8 cellular contexts compared by ENCODE assay signal in genomic region chr17:27457731-27458523, GRCh38. TPM values are rescaled to one million over a fixed set of nuclear protein-coding genes. Genes with fewer than 3 reads are reported as not detected.
DNase-seq lines count a peak whose midpoint lies in the region; ATAC-seq and TF ChIP-seq lines count a peak whose summit lies in the region.

No MANE protein-coding gene starts in this region.

- ATAC-seq in GM21360 (IDR thresholded peaks at IDR 0.05; ENCODE audit: unreplicated experiment) (no peak), GM18868 (IDR thresholded peaks at IDR 0.05; ENCODE audit: unreplicated experiment) (no peak)

- DNase-seq in AG20443 (ENCODE audit: low spot score) (peak; percentile 43), SJCRH30 (peak in 1 of 2 experiments; percentile 57), fibroblast of lung (ENCODE audit: low read depth in 2 of 2) (peak in 1 of 2 donors; percentile 62), NCI-H2081 treated with DMSO at 0.1 percent for 48 hours (lab: John Stamatoyannopoulos, UW) (no peak)

- peak; percentile 63 for TF ChIP-seq POLR2A in GM15510 (IDR thresholded peaks at IDR 0.05; ENCODE audit: borderline replicate concordance, extremely low read depth, insufficient read length)

- H3K27ac ChIP-seq in SJCRH30 (no peak overlapping the region), fibroblast of lung (ENCODE audit: insufficient read depth, low read length) (no peak overlapping the region), rectal smooth muscle tissue (ENCODE audit: low read depth, low read length) (no peak overlapping the region)

- H3K27me3 ChIP-seq in SJCRH30 (peaks cover 6% of the 10 kb centered on the region; the same call in 1 of the 2 replicates), fibroblast of lung (ENCODE audit: control insufficient read depth, insufficient read depth, low read length) (peaks cover 10% of the 10 kb centered on the region), rectal smooth muscle tissue (ENCODE audit: control insufficient read depth, insufficient read depth, low read length) (no peaks in the 10 kb centered on the region)

- H3K4me3 ChIP-seq in SJCRH30 (peak overlapping the region; percentile 75), fibroblast of lung (replicated peaks in 1 of 4; ENCODE audit: control extremely low read depth in 1 of 4, insufficient read depth in 1 of 4, low read depth in 3 of 4, low read length in 4 of 4) (peak overlapping the region; percentile 64 to 89 (median 70)), rectal smooth muscle tissue (ENCODE audit: low read length) (peak overlapping the region; percentile 71)

- H3K36me3 ChIP-seq in SJCRH30 (no peaks in the 10 kb centered on the region), fibroblast of lung (ENCODE audit: control insufficient read depth, insufficient read depth, low read length) (no peaks in the 10 kb centered on the region), rectal smooth muscle tissue (ENCODE audit: control insufficient read depth, insufficient read depth, low read length) (no peaks in the 10 kb centered on the region)

- H3K9ac ChIP-seq in fibroblast of lung (ENCODE audit: insufficient read depth, low read length) (peak overlapping the region; percentile 71), rectal smooth muscle tissue (ENCODE audit: low read length) (no peak overlapping the region)

- H3K9me3 ChIP-seq in SJCRH30 (replicated peaks) (no peaks in the 10 kb centered on the region), fibroblast of lung (ENCODE audit: control insufficient read depth, insufficient read depth, low read depth, low read length) (no peaks in the 10 kb centered on the region)

- H3K4me2 ChIP-seq in fibroblast of lung (ENCODE audit: extremely low read depth, insufficient read depth, low read length): peak overlapping the region; percentile 84

- H4K20me1 ChIP-seq in fibroblast of lung (ENCODE audit: control insufficient read depth, extremely low read depth, insufficient read depth, low read length): no peaks in the 10 kb centered on the region

- no peak for TF ChIP-seq CTCF in fibroblast of lung (conservative IDR thresholded peaks at IDR 0.05 in 1 of 2, IDR thresholded peaks at IDR 0.05 in 1 of 2; ENCODE audit: low read depth in 1 of 2, low read length in 2 of 2)

- no peak overlapping the region for H2AFZ ChIP-seq in fibroblast of lung (ENCODE audit: low read length)

- peaks cover 27% of the 10 kb centered on the region for H3K4me1 ChIP-seq in SJCRH30
- peaks cover 3% of the 10 kb centered on the region for H3K4me1 ChIP-seq in fibroblast of lung (ENCODE audit: control insufficient read depth, extremely low read depth, insufficient read depth, low read length)
- H3K4me1 ChIP-seq in rectal smooth muscle tissue (ENCODE audit: control insufficient read depth, insufficient read depth, low read length): peaks cover 12% of the 10 kb centered on the region

- no peaks in the 10 kb centered on the region for H3K79me2 ChIP-seq in fibroblast of lung (ENCODE audit: control insufficient read depth, insufficient read depth, low read length)

RNA-seq across cellular contexts. Expression of gene KSR1, which starts 1.7 kb away (rescaled TPM):
- 35.9 and 37.6 TPM in 2 replicates for total RNA-seq in SJCRH30 (2014; rRNA removed; shearing (Covaris generic))
- total RNA-seq in fibroblast of lung: 7.4 and 10.1 TPM in 2 replicates
- 5.3 TPM in 2 replicates for polyA plus RNA-seq in fibroblast of lung
- polyA plus RNA-seq in fibroblast of lung (2012): 6.0 and 7.1 TPM in 2 replicates
- polyA minus RNA-seq in fibroblast of lung (ENCODE audit: low replicate concordance): 27.0 and 27.1 TPM in 2 replicates
